In the genomic region with DNA sequence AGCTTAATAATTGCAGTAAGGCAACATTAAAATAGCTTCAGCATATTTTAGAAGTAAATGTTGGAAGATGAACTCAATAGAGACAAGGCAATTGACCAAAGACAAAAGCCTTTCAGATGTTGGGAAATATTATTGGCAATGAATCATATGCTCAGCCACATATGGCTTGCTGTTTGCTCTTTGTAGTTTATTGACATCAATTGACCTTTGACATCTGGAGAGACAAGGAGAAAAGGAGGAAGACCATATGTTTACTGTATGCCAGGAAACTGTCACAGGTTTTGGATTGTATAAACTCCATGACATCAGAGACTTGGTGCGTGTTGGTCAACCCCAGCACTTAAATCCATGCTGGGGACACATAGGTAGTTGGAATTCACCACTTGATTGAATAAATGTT, we compare ENCODE assay signal across 1 cellular context.
TF ChIP-seq lines count a peak whose summit lies in the region.

No MANE protein-coding gene starts in this region.

TF ChIP-seq in HepG2, 621 proteins besides CTCF, POLR2A, EP300 and RAD21 (continued from another document and continues in another):
- TF ChIP-seq, protein P1, sequence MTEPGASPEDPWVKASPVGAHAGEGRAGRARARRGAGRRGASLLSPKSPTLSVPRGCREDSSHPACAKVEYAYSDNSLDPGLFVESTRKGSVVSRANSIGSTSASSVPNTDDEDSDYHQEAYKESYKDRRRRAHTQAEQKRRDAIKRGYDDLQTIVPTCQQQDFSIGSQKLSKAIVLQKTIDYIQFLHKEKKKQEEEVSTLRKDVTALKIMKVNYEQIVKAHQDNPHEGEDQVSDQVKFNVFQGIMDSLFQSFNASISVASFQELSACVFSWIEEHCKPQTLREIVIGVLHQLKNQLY (CRISPR knock-in tag; IDR thresholded peaks at IDR 0.05): peak; percentile 51; the same call in 1 of the 2 replicates
- TF ChIP-seq SYNCRIP (IDR thresholded peaks at IDR 0.05; ENCODE audit: insufficient read depth, low read depth, low read length) (no peak), KAT8 (CRISPR knock-in tag; IDR thresholded peaks at IDR 0.05) (0 out of 2 replicates have a peak, but pooled peaks have one; percentile 30), ZNF749 (CRISPR knock-in tag; IDR thresholded peaks at IDR 0.05; ENCODE audit: borderline replicate concordance) (no peak), NR2C2 (CRISPR knock-in tag; IDR thresholded peaks at IDR 0.05; ENCODE audit: borderline replicate concordance) (peak; percentile 79), PREB (CRISPR knock-in tag; IDR thresholded peaks at IDR 0.05) (no peak), SMAD3 (CRISPR knock-in tag; IDR thresholded peaks at IDR 0.05) (peak; percentile 82), ZNF766 (CRISPR knock-in tag; IDR thresholded peaks at IDR 0.05; ENCODE audit: borderline replicate concordance) (no peak), ZC3H4 (CRISPR knock-in tag; IDR thresholded peaks at IDR 0.05; ENCODE audit: borderline replicate concordance) (no peak), ZBTB40 (IDR thresholded peaks at IDR 0.05) (no peak), ZBTB40 (CRISPR knock-in tag; IDR thresholded peaks at IDR 0.05) (no peak), ZFP37 (CRISPR knock-in tag; IDR thresholded peaks at IDR 0.05; ENCODE audit: borderline replicate concordance) (no peak), PHB2 (IDR thresholded peaks at IDR 0.05; ENCODE audit: partially characterized antibody) (no peak), FOXO1 (CRISPR knock-in tag; IDR thresholded peaks at IDR 0.05) (no peak; the same call in 1 of the 2 replicates), TERF1 (CRISPR knock-in tag; IDR thresholded peaks at IDR 0.05) (no peak), KDM1A (CRISPR knock-in tag; IDR thresholded peaks at IDR 0.05) (no peak), KLF9 (CRISPR knock-in tag; IDR thresholded peaks at IDR 0.05; ENCODE audit: low read depth) (no peak), ARID4A (CRISPR knock-in tag; IDR thresholded peaks at IDR 0.05; ENCODE audit: borderline replicate concordance) (no peak), ZSCAN12 (CRISPR knock-in tag; IDR thresholded peaks at IDR 0.05) (no peak), ZNF329 (CRISPR knock-in tag; IDR thresholded peaks at IDR 0.05; ENCODE audit: low read depth) (no peak), ZNF232 (CRISPR knock-in tag; IDR thresholded peaks at IDR 0.05; ENCODE audit: borderline replicate concordance) (no peak), RFXANK (CRISPR knock-in tag; IDR thresholded peaks at IDR 0.05) (no peak), CEBPG (CRISPR knock-in tag; IDR thresholded peaks at IDR 0.05) (peak; percentile 66), ZNF850 (CRISPR knock-in tag; conservative IDR thresholded peaks at IDR 0.05) (no peak), NCOR1 (IDR thresholded peaks at IDR 0.05; ENCODE audit: borderline replicate concordance, low read length) (no peak; the same call in 1 of the 2 replicates), TMF1 (CRISPR knock-in tag; IDR thresholded peaks at IDR 0.05; ENCODE audit: low read depth) (no peak), ZNF468 (CRISPR knock-in tag; IDR thresholded peaks at IDR 0.05) (no peak)
- TF ChIP-seq, protein P2, sequence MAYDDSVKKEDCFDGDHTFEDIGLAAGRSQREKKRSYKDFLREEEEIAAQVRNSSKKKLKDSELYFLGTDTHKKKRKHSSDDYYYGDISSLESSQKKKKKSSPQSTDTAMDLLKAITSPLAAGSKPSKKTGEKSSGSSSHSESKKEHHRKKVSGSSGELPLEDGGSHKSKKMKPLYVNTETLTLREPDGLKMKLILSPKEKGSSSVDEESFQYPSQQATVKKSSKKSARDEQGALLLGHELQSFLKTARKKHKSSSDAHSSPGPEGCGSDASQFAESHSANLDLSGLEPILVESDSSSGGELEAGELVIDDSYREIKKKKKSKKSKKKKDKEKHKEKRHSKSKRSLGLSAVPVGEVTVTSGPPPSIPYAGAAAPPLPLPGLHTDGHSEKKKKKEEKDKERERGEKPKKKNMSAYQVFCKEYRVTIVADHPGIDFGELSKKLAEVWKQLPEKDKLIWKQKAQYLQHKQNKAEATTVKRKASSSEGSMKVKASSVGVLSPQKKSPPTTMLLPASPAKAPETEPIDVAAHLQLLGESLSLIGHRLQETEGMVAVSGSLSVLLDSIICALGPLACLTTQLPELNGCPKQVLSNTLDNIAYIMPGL (CRISPR knock-in tag; IDR thresholded peaks at IDR 0.05; ENCODE audit: borderline replicate concordance in 1 of 2, low read depth in 1 of 2): no peak
- TF ChIP-seq, protein P3, sequence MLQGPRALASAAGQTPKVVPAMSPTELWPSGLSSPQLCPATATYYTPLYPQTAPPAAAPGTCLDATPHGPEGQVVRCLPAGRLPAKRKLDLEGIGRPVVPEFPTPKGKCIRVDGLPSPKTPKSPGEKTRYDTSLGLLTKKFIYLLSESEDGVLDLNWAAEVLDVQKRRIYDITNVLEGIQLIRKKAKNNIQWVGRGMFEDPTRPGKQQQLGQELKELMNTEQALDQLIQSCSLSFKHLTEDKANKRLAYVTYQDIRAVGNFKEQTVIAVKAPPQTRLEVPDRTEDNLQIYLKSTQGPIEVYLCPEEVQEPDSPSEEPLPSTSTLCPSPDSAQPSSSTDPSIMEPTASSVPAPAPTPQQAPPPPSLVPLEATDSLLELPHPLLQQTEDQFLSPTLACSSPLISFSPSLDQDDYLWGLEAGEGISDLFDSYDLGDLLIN (CRISPR knock-in tag; IDR thresholded peaks at IDR 0.05; ENCODE audit: borderline replicate concordance): no peak
